8 cellular contexts compared by ENCODE assay signal in the genomic region with DNA sequence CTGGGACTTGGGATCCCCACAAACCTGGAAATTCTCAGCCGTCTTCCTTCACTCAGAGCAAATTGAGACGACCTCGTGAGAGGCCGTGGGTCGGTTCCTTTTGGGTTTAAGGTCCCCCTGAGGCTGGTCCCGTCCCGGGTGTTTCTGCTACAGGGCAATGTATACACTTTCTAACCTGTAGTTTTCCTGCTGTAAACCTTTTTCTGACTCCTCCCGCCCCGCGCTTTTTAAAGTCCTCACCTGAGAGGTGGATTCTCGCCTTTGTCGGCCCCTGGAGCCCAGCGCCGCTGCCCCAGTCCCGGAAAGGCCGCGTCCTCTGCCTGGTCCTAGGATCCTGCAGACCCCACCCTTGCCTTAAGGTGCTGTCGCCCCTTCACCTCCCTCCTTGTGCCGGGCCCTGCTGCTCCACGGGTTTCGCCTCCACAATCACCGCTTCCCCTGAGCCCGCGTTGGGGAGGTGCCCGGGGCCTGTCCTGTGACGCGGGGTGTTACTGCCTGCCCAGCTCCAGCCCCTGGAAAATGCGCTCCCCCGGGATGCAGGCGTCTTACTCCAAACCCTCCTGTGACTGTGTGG. TPM values are rescaled to one million over a fixed set of nuclear protein-coding genes. Genes with fewer than 3 reads are reported as not detected.
DNase-seq lines count a peak whose midpoint lies in the region; ATAC-seq and TF ChIP-seq lines count a peak whose summit lies in the region.

No MANE protein-coding gene starts in this region.

- WGBS in lung, 2 donors, result 0 to 1% methylated on average over 30 of the region's 30 CpGs

- CTCF ChIA-PET in activated CD4-positive, alpha-beta T cell treated with anti-CD3 and anti-CD28 coated beads for 36 hours (lab: Charles Lee), result no interaction called here

- intact Hi-C loops in activated CD4-positive, alpha-beta T cell treated with anti-CD3 and anti-CD28 coated beads for 36 hours (cut with DNase I, micrococcal nuclease), result loop anchor here in 1 of 2 experiments (5.0 kb wide), 1 partner anchor 770 kb away; a partner anchor contains a TSS

- peaks cover 14% of the 10 kb centered on the region for H3K9me3 Mint-ChIP-seq in activated CD4-positive, alpha-beta T cell treated with anti-CD3 and anti-CD28 coated beads for 36 hours (ENCODE audit: low read depth)

- H3K36me3 ChIP-seq in RWPE2 (ENCODE audit: low read depth), result peaks cover 30% of the 10 kb centered on the region
- peaks cover 3 to 10% of the 10 kb centered on the region in 2 donors for H3K36me3 ChIP-seq in lung (ENCODE audit: control insufficient read depth in 2 of 2, insufficient read depth in 2 of 2, low read length in 2 of 2)

- H3K4me3 ChIP-seq in RWPE2 (ENCODE audit: severe bottlenecking) (peak overlapping the region; percentile 67), coronary artery (peak overlapping the region; percentile 89), lung (peak overlapping the region; percentile 66)

- H3K27ac ChIP-seq in RWPE2 (ENCODE audit: poor library complexity, severe bottlenecking) (peak overlapping the region; percentile 57), coronary artery (peak overlapping the region; percentile 19 to 80), lung (ENCODE audit: low read depth in 1 of 2, low read length in 1 of 2) (peak overlapping the region; percentile 57 to 87)

- H3K4me3 Mint-ChIP-seq in activated CD4-positive, alpha-beta T cell treated with anti-CD3 and anti-CD28 coated beads for 36 hours, result peak overlapping the region; percentile 94

- H3K36me3 Mint-ChIP-seq in activated CD4-positive, alpha-beta T cell treated with anti-CD3 and anti-CD28 coated beads for 36 hours (ENCODE audit: low read depth), result peaks cover 43% of the 10 kb centered on the region

- no peaks in the 10 kb centered on the region for H3K27me3 Mint-ChIP-seq in activated CD4-positive, alpha-beta T cell treated with anti-CD3 and anti-CD28 coated beads for 36 hours

- TF ChIP-seq CTCF in RWPE2 (IDR thresholded peaks at IDR 0.05; ENCODE audit: poor library complexity, severe bottlenecking), result no peak
- TF ChIP-seq CTCF in coronary artery (IDR thresholded peaks at IDR 0.05), result no peak
- TF ChIP-seq CTCF in lung (IDR thresholded peaks at IDR 0.05; ENCODE audit: control extremely low read depth, extremely low read depth), result no peak

- peak; percentile 46 for DNase-seq in activated CD4-positive, alpha-beta T cell treated with anti-CD3 and anti-CD28 coated beads for 36 hours
- DNase-seq in activated CD4-positive, alpha-beta T cell treated with anti-CD3 and anti-CD28 coated beads, Interleukin-2, amount 50 U/mL, for 1 hour, result no peak
- DNase-seq in RWPE2 (ENCODE audit: low spot score) (no peak), coronary artery (ENCODE audit: low spot score) (peak; percentile 76), lung (ENCODE audit: low spot score) (peak; percentile 33), stromal cell of bone marrow (ENCODE audit: low read depth) (peak; percentile 9), SW480 (ENCODE audit: low spot score) (no peak)

- POLR2A ChIA-PET in activated CD4-positive, alpha-beta T cell treated with anti-CD3 and anti-CD28 coated beads for 36 hours (lab: Charles Lee), result no interaction called here

- no peaks in the 10 kb centered on the region for H3K27me3 ChIP-seq in RWPE2 (ENCODE audit: insufficient read depth, poor library complexity, severe bottlenecking)
- H3K27me3 ChIP-seq in lung (ENCODE audit: control insufficient read depth, insufficient read depth), result no peaks in the 10 kb centered on the region

- no peaks in the 10 kb centered on the region for H3K9me3 ChIP-seq in RWPE2 (ENCODE audit: severe bottlenecking)
- H3K9me3 ChIP-seq in lung (ENCODE audit: control insufficient read depth in 2 of 2, insufficient read depth in 1 of 2, low read length in 1 of 2), result no peaks in the 10 kb centered on the region

- no peaks in the 10 kb centered on the region for H3K4me1 ChIP-seq in RWPE2 (ENCODE audit: insufficient read depth, poor library complexity, severe bottlenecking)
- no peaks in the 10 kb centered on the region for H3K4me1 ChIP-seq in lung (ENCODE audit: control insufficient read depth in 2 of 2, insufficient read depth in 2 of 2, low read length in 2 of 2)

- peaks cover 26% of the 10 kb centered on the region for H3K4me1 Mint-ChIP-seq in activated CD4-positive, alpha-beta T cell treated with anti-CD3 and anti-CD28 coated beads for 36 hours

- H3K27ac Mint-ChIP-seq in activated CD4-positive, alpha-beta T cell treated with anti-CD3 and anti-CD28 coated beads for 36 hours, result peak overlapping the region; percentile 83

- ATAC-seq in activated CD4-positive, alpha-beta T cell treated with anti-CD3 and anti-CD28 coated beads for 36 hours, result peak; percentile 18
- peak; percentile 16 for ATAC-seq in HG02981 (IDR thresholded peaks at IDR 0.05; ENCODE audit: unreplicated experiment)
- peak; percentile 18 for ATAC-seq in RWPE2 (ENCODE audit: low read depth)
- peak; percentile 9 for ATAC-seq in lung (ENCODE audit: insufficient read depth, low FRiP score)

RNA-seq across cellular contexts. Expression of a gene that starts 0.4 kb away (rescaled TPM):
- 10 to 100 TPM; 10.5 to 11.4 TPM for total RNA-seq in activated CD4-positive, alpha-beta T cell treated with anti-CD3 and anti-CD28 coated beads for 36 hours
- total RNA-seq in lung, result 10 to 100 TPM in 1 of 2 donors, 1 to 10 TPM in 1; 7.9 to 11.4 TPM
- polyA plus RNA-seq in lung, result 1 to 10 TPM; 6.4 TPM

RNA-seq across cellular contexts. Expression of a gene that starts 35.4 kb away (rescaled TPM):
- 1 to 10 TPM; 5.8 to 7.4 TPM for total RNA-seq in activated CD4-positive, alpha-beta T cell treated with anti-CD3 and anti-CD28 coated beads for 36 hours
- total RNA-seq in lung, result 1 to 10 TPM; 2.8 to 5.3 TPM
- polyA plus RNA-seq in lung, result 1 to 10 TPM; 1.2 TPM

RNA-seq across cellular contexts. Expression of a gene that starts 37.2 kb away (rescaled TPM):
- 10 to 100 TPM; 10.7 to 10.9 TPM for total RNA-seq in activated CD4-positive, alpha-beta T cell treated with anti-CD3 and anti-CD28 coated beads for 36 hours
- 10 to 100 TPM in 1 of 2 donors, 1 to 10 TPM in 1; 8.6 to 11.3 TPM for total RNA-seq in lung
- 1 to 10 TPM; 3.6 to 4.2 TPM for polyA plus RNA-seq in lung

Comparison
In these comparisons a context has a peak if more than half of its experiments do, and no peak if none do; other contexts are left out.
1. DNase-seq: peak in activated CD4-positive, alpha-beta T cell treated with anti-CD3 and anti-CD28 coated beads for 36 hours (single experiment), coronary artery (single experiment), lung (single experiment) and stromal cell of bone marrow (single experiment); none in activated CD4-positive, alpha-beta T cell treated with anti-CD3 and anti-CD28 coated beads, Interleukin-2, amount 50 U/mL, for 1 hour (single experiment), RWPE2 (single experiment) and SW480 (single experiment).
2. Peak in every context shown above with its lines, with median percentiles within 50 percentile points of each other: ATAC-seq, H3K27ac ChIP-seq and H3K4me3 ChIP-seq.